In genomic region chr11:44901782-44902181, GRCh38 we compare ENCODE assay signal across 27 cellular contexts. TPM values are rescaled to one million over a fixed set of nuclear protein-coding genes. Genes with fewer than 3 reads are reported as not detected.
DNase-seq lines count a peak whose midpoint lies in the region; ATAC-seq, FAIRE-seq and TF ChIP-seq lines count a peak whose summit lies in the region.
"Had no signal": no experiment of that assay in that cellular context is flagged by ENCODE, and none has a peak within 500 bp of the region (broad histone marks: within the 10 kb centered on the region; RNA-seq: fewer than 3 reads in every experiment).

No MANE protein-coding gene starts in this region.

- peak overlapping the region; percentile 76 for H3K27ac Mint-ChIP-seq in activated T-helper 17 cell treated with anti-CD3 and anti-CD28 coated beads, Interleukin-2, amount 50 U/mL, for 72 hours
- no peak overlapping the region for H3K27ac Mint-ChIP-seq in glutamatergic neuron (ENCODE audit: unreplicated experiment)
- H3K27ac Mint-ChIP-seq: CD4-positive, alpha-beta T cell; HFFc6 had no signal

- no peak overlapping the region for H3K9ac ChIP-seq in H1 (replicated peaks in 1 of 4; ENCODE audit: extremely low read depth in 1 of 4, low read depth in 3 of 4, low read length in 3 of 4)
- H3K9ac ChIP-seq: BLaER1 treated with 17β-estradiol and CSF1 and Interleukin-3, amounts not matched to agents 10 nM and 100 nM; GM23248 had no signal

- H2BK15ac ChIP-seq in H1 (ENCODE audit: low read length), result no peak overlapping the region

- H3K4me3 Mint-ChIP-seq in activated T-helper 17 cell treated with anti-CD3 and anti-CD28 coated beads, Interleukin-2, amount 50 U/mL, for 72 hours, result no peak overlapping the region
- H3K4me3 Mint-ChIP-seq in glutamatergic neuron (ENCODE audit: unreplicated experiment), result peak overlapping the region; percentile 10
- H3K4me3 Mint-ChIP-seq: CD14-positive monocyte; CD4-positive, alpha-beta T cell; CD8-positive, alpha-beta memory T cell; H9; HFFc6 had no signal

- no peak overlapping the region for H2BK5ac ChIP-seq in H1 (ENCODE audit: low read depth, low read length)

- no peak for TF ChIP-seq CTCF in HEK293 (tag by site-specific recombination; IDR thresholded peaks at IDR 0.05)
- TF ChIP-seq CTCF in H1 (IDR thresholded peaks at IDR 0.05; ENCODE audit: control extremely low read depth in 1 of 3, insufficient read depth in 1 of 3, low read depth in 1 of 3, low read length in 3 of 3), result no peak
- no peak for TF ChIP-seq CTCF in glutamatergic neuron (IDR thresholded peaks at IDR 0.05; ENCODE audit: partially characterized antibody, unreplicated experiment)

- no peak overlapping the region for H4K91ac ChIP-seq in H1 (replicated peaks; ENCODE audit: insufficient read length, low read length)

- H3K4me3 ChIP-seq in HEK293 (ENCODE audit: low read depth, low read length) (no peak overlapping the region), H1 (ENCODE audit: extremely low read depth in 1 of 4, insufficient read depth in 2 of 4, low read depth in 3 of 4, low read length in 4 of 4) (no peak overlapping the region)
- H3K4me3 ChIP-seq: A549; BLaER1 treated with 17β-estradiol and CSF1 and Interleukin-3, amounts not matched to agents 10 nM and 100 nM; GM12878; GM23248 had no signal

- H3K36me3 ChIP-seq in HEK293 (ENCODE audit: control insufficient read depth in 2 of 2, insufficient read depth in 1 of 2, low read length in 2 of 2) (no peaks in the 10 kb centered on the region), H1 (ENCODE audit: control insufficient read depth in 2 of 4, insufficient read depth in 4 of 4, low read length in 3 of 4) (no peaks in the 10 kb centered on the region; a peak in 1 of 8 replicates)
- H3K36me3 ChIP-seq: BE2C; BLaER1 treated with 17β-estradiol and CSF1 and Interleukin-3, amounts not matched to agents 10 nM and 100 nM had no signal

- no peaks in the 10 kb centered on the region for H3K4me1 Mint-ChIP-seq in activated T-helper 17 cell treated with anti-CD3 and anti-CD28 coated beads, Interleukin-2, amount 50 U/mL, for 72 hours
- H3K4me1 Mint-ChIP-seq in glutamatergic neuron (ENCODE audit: low read depth, unreplicated experiment), result peaks cover 28% of the 10 kb centered on the region
- H3K4me1 Mint-ChIP-seq: CD14-positive monocyte; CD8-positive, alpha-beta memory T cell had no signal

- WGBS in H1 (ENCODE audit: extremely low coverage in 1 of 2, insufficient coverage in 1 of 2, insufficient read length in 1 of 2, insufficient replicate concordance in 2 of 2, low coverage in 1 of 2, low lambda C conversion rate in 2 of 2, missing lambda C conversion rate in 1 of 2), 2 experiments, result 83% methylated on average over 5 of the region's 5 CpGs; no CpG with 5 or more reads in 1 of the 2 experiments

- no peaks in the 10 kb centered on the region for H3K23me2 ChIP-seq in H1 (ENCODE audit: low read depth, low read length)

- TF ChIP-seq EP300 in H1 (IDR thresholded peaks at IDR 0.05; ENCODE audit: borderline replicate concordance in 1 of 2, low read depth in 2 of 2, low read length in 2 of 2), result no peak

- H2AK5ac ChIP-seq in H1 (ENCODE audit: low read depth, low read length), result no peak overlapping the region

- no peak overlapping the region for H4K5ac ChIP-seq in H1 (ENCODE audit: insufficient read length, low read depth, low read length)

- no peak overlapping the region; the same call in 1 of the 2 replicates for H2BK20ac ChIP-seq in H1 (ENCODE audit: low read length)

- no peak overlapping the region for H3K4me2 ChIP-seq in H1 (ENCODE audit: insufficient read depth in 1 of 2, low read depth in 2 of 2, low read length in 2 of 2)
- H3K4me2 ChIP-seq: A549; BLaER1 treated with 17β-estradiol and CSF1 and Interleukin-3, amounts not matched to agents 10 nM and 100 nM had no signal

- H4K8ac ChIP-seq in H1 (ENCODE audit: extremely low read depth, insufficient read depth, low read length), result no peak overlapping the region

- 0 out of 2 replicates have a peak overlapping the region, but pooled peaks have one; percentile 11 for H2BK12ac ChIP-seq in H1 (ENCODE audit: low read depth, low read length)

- 0 out of 7 replicates have a peak, but pooled peaks cover 0 to 3% (median 0%) of the 10 kb centered on the region in 4 experiments for H3K27me3 ChIP-seq in H1 (replicated peaks in 1 of 4; ENCODE audit: control insufficient read depth in 3 of 4, extremely low read depth in 1 of 4, insufficient read depth in 3 of 4, low read length in 3 of 4)
- H3K27me3 ChIP-seq: BE2C; BLaER1 treated with 17β-estradiol and CSF1 and Interleukin-3, amounts not matched to agents 10 nM and 100 nM had no signal

- CTCF ChIA-PET in HEK293 (lab: Yijun Ruan, JAX), result interaction anchor here (1.1 to 1.8 kb wide), 2 partner anchors 9 to 25 kb away, joined by 3 to 9 read pairs; no protein-coding TSS in a partner anchor
- CTCF ChIA-PET in H1 (lab: Charles Lee; ENCODE audit: partially characterized antibody), result interaction anchor here (0.7 to 4.3 kb wide), 18 partner anchors 8 to 285 kb away, joined by 3 to 24 read pairs (median 4); no protein-coding TSS in a partner anchor

- no peak for TF ChIP-seq RAD21 in H1 (IDR thresholded peaks at IDR 0.05 in 1 of 2, conservative IDR thresholded peaks at IDR 0.05 in 1 of 2; ENCODE audit: low read depth in 2 of 2, low read length in 2 of 2)

- ATAC-seq in activated T-helper 17 cell treated with anti-CD3 and anti-CD28 coated beads, Interleukin-2, amount 50 U/mL, for 72 hours (replicated peaks), result no peak
- ATAC-seq: GM12878, HCT116 had no signal

- H3K4me1 ChIP-seq in HEK293 (ENCODE audit: control insufficient read depth, insufficient read depth, low read length) (no peaks in the 10 kb centered on the region), H1 (replicated peaks in 1 of 4; ENCODE audit: control insufficient read depth in 3 of 4, insufficient read depth in 4 of 4, low read length in 3 of 4) (peaks cover 2 to 14% (median 7%) of the 10 kb centered on the region in 4 experiments)
- H3K4me1 ChIP-seq: A549, BE2C had no signal

- FAIRE-seq in H1 (lab: Jason Lieb, UNC), result no peak
- FAIRE-seq: A549, D721Med, GM12878, GM19239 had no signal

- H3K18ac ChIP-seq in H1 (ENCODE audit: extremely low read depth, low read length), result no peak overlapping the region

- H3K36me3 Mint-ChIP-seq in activated T-helper 17 cell treated with anti-CD3 and anti-CD28 coated beads, Interleukin-2, amount 50 U/mL, for 72 hours (ENCODE audit: low read depth), result peaks cover 8% of the 10 kb centered on the region
- peaks cover 9% of the 10 kb centered on the region for H3K36me3 Mint-ChIP-seq in glutamatergic neuron (ENCODE audit: unreplicated experiment)
- H3K36me3 Mint-ChIP-seq: CD14-positive monocyte had no signal

- no peak for DNase-seq in H1 (ENCODE audit: low read depth in 1 of 2, low spot score in 2 of 2)
- DNase-seq in glutamatergic neuron, result no peak
- DNase-seq in NCI-H526 treated with DMSO at 0.1 percent for 48 hours (lab: John Stamatoyannopoulos, UW), result no peak
- DNase-seq in SW480 (ENCODE audit: low spot score), result no peak
- DNase-seq in RKO (ENCODE audit: low spot score), result no peak
- DNase-seq: 8988T; ACHN; AML-193; BE2C; CD4-positive, alpha-beta T cell; CD8-positive, alpha-beta memory T cell; DMS 273 treated with DMSO at 0.1 percent for 48 hours; DMS79; EL; GDM1; GM23248; H9; HFFc6 had no signal

- H2AFZ ChIP-seq in H1 (ENCODE audit: low read length), result no peak overlapping the region
- H2AFZ ChIP-seq: GM23248 had no signal

- TF ChIP-seq POLR2A in H1 (IDR thresholded peaks at IDR 0.05; ENCODE audit: control extremely low read depth in 1 of 2, low read depth in 2 of 2, low read length in 2 of 2), result no peak

- H3K4ac ChIP-seq in H1 (replicated peaks; ENCODE audit: insufficient read length, low read depth, low read length), result no peak overlapping the region

- H2BK120ac ChIP-seq in H1 (replicated peaks; ENCODE audit: low read depth, low read length), result no peak overlapping the region

- no peaks in the 10 kb centered on the region for H3K79me2 ChIP-seq in H1 (ENCODE audit: control insufficient read depth in 1 of 2, insufficient read depth in 2 of 2, low read length in 2 of 2)

- no peak overlapping the region for H3K56ac ChIP-seq in H1 (replicated peaks; ENCODE audit: insufficient read length, low read depth, low read length)

- H3K27ac ChIP-seq in HEK293 (ENCODE audit: extremely low read depth, low read depth, low read length) (no peak overlapping the region), H1 (ENCODE audit: low read depth, low read length) (no peak overlapping the region)
- H3K27ac ChIP-seq: A549; BLaER1 treated with 17β-estradiol and CSF1 and Interleukin-3, amounts not matched to agents 10 nM and 100 nM; GM23248 had no signal

- no peaks in the 10 kb centered on the region for H3K9me3 ChIP-seq in HEK293 (ENCODE audit: control insufficient read depth, insufficient read depth, low read depth, low read length)
- H3K9me3 ChIP-seq in H1 (ENCODE audit: insufficient read depth in 2 of 2, low read depth in 1 of 2, low read length in 1 of 2), result no peaks in the 10 kb centered on the region
- H3K9me3 ChIP-seq: BE2C had no signal

- POLR2A ChIA-PET in HEK293 (lab: Yijun Ruan, JAX) (no interaction called here), H1 (lab: Charles Lee; ENCODE audit: partially characterized antibody) (no interaction called here)

- H3K27me3 Mint-ChIP-seq in activated T-helper 17 cell treated with anti-CD3 and anti-CD28 coated beads, Interleukin-2, amount 50 U/mL, for 72 hours, result no peaks in the 10 kb centered on the region
- peaks cover 12% of the 10 kb centered on the region for H3K27me3 Mint-ChIP-seq in glutamatergic neuron (ENCODE audit: unreplicated experiment)
- H3K27me3 Mint-ChIP-seq: CD4-positive, alpha-beta T cell had no signal

- no peak overlapping the region for H3K23ac ChIP-seq in H1 (ENCODE audit: insufficient read length)

- H3K14ac ChIP-seq in H1 (ENCODE audit: insufficient read length), result no peak overlapping the region

- no peaks in the 10 kb centered on the region for H4K20me1 ChIP-seq in H1 (replicated peaks in 1 of 2; ENCODE audit: control insufficient read depth in 1 of 2, insufficient read depth in 2 of 2, low read length in 2 of 2)

- H3K9me3 Mint-ChIP-seq in activated T-helper 17 cell treated with anti-CD3 and anti-CD28 coated beads, Interleukin-2, amount 50 U/mL, for 72 hours, result no peaks in the 10 kb centered on the region
- H3K9me3 Mint-ChIP-seq in glutamatergic neuron (ENCODE audit: unreplicated experiment), result peaks cover 14% of the 10 kb centered on the region
- H3K9me3 Mint-ChIP-seq: CD4-positive, alpha-beta T cell had no signal

- no peaks in the 10 kb centered on the region for H3K79me1 ChIP-seq in H1 (ENCODE audit: low read depth, low read length)

RNA-seq across cellular contexts. Expression of gene TP53I11, which starts 48.9 kb away (rescaled TPM):
- 1 to 10 TPM; 3.8 to 6.4 TPM for total RNA-seq in activated T-helper 17 cell treated with anti-CD3 and anti-CD28 coated beads, Interleukin-2, amount 50 U/mL, for 72 hours
- 46.3 and 53.7 TPM in 2 replicates for total RNA-seq in H1 (2021; fragmentation: NEBNext Ultra II Directional; extraction: Animal tissue kit (Norgen Biotek cat#: 25700))
- polyA plus RNA-seq in H1 (2011; rRNA removed), result 34.0 and 47.5 TPM in 2 replicates
- 25.8 TPM for polyA plus RNA-seq in H1 (2011; cell fraction: cytosol; rRNA removed)
- polyA plus RNA-seq in H1 (2011; cell fraction: nucleus; rRNA removed), result 48.2 TPM
- 44.1 to 78.7 TPM (median 68.4 TPM) in 4 replicates for polyA plus RNA-seq in H1 (2012, experiment 1 of 2)
- polyA plus RNA-seq in H1 (2012, experiment 2 of 2), result 49.8 TPM
- polyA plus RNA-seq in H1 (2013, experiment 1 of 2), result 52.1 TPM
- polyA plus RNA-seq in H1 (2013, experiment 2 of 2), result 59.6 TPM
- 26.4 and 26.9 TPM in 2 replicates for polyA minus RNA-seq in H1 (2011; rRNA and poly(A)+ RNA removed)
- 34.6 TPM for polyA minus RNA-seq in H1 (2011; cell fraction: cytosol; rRNA and poly(A)+ RNA removed)
- polyA minus RNA-seq in H1 (2011; cell fraction: nucleus; rRNA and poly(A)+ RNA removed), result 44.5 TPM
- 420 TPM for total RNA-seq in glutamatergic neuron (ENCODE audit: unreplicated experiment)
